17 cellular contexts compared by ENCODE assay signal in genomic region chr20:2757001-2757400, GRCh38. TPM values are rescaled to one million over a fixed set of nuclear protein-coding genes. Genes with fewer than 3 reads are reported as not detected.
DNase-seq lines count a peak whose midpoint lies in the region; ATAC-seq and TF ChIP-seq lines count a peak whose summit lies in the region.
"Had no signal": no experiment of that assay in that cellular context is flagged by ENCODE, and none has a peak within 500 bp of the region (broad histone marks: within the 10 kb centered on the region; RNA-seq: fewer than 3 reads in every experiment).

No MANE protein-coding gene starts in this region.

- no peak for TF ChIP-seq POLR2A in vagina (IDR thresholded peaks at IDR 0.05)

- peak; percentile 3 for DNase-seq in activated CD4-positive, alpha-beta memory T cell treated with anti-CD3 and anti-CD28 coated beads, Interleukin-2, amount 10 ng/mL, durations not matched to agents 7 days and 5 days
- no peak for DNase-seq in activated CD4-positive, alpha-beta memory T cell treated with anti-CD3 and anti-CD28 coated beads for 36 hours
- DNase-seq in D341Med (ENCODE audit: low spot score) (peak; percentile 21), left lobe of liver (ENCODE audit: low spot score) (peak; percentile 38), vagina (ENCODE audit: extremely low spot score in 2 of 2) (peak; percentile 55 to 82), SJCRH30 (no peak)
- DNase-seq in stimulated activated CD4-positive, alpha-beta T cell treated with anti-CD3 and anti-CD28 coated beads, Interleukin-15, amount 100 ng/mL, for 24 hours = no peak
- DNase-seq: Calu3; CD4-positive, CD25-positive, alpha-beta regulatory T cell; DMS79; H7; IMR-90; KBM-7 had no signal

- no peak for TF ChIP-seq CTCF in vagina (IDR thresholded peaks at IDR 0.05)

- no peak overlapping the region for H3K4me3 ChIP-seq in vagina
- H3K4me3 ChIP-seq in SJCRH30 = no peak overlapping the region
- H3K4me3 ChIP-seq: BLaER1 treated with 17β-estradiol and CSF1 and Interleukin-3, amounts not matched to agents 10 nM and 100 nM; GM23338 had no signal

- H3K36me3 ChIP-seq in vagina (no peaks in the 10 kb centered on the region), SJCRH30 (no peaks in the 10 kb centered on the region)
- H3K36me3 ChIP-seq: BLaER1 treated with 17β-estradiol and CSF1 and Interleukin-3, amounts not matched to agents 10 nM and 100 nM had no signal

- no peaks in the 10 kb centered on the region for H3K27me3 ChIP-seq in vagina
- H3K27me3 ChIP-seq in SJCRH30 = no peaks in the 10 kb centered on the region

- POLR2A ChIA-PET in activated CD4-positive, alpha-beta memory T cell treated with anti-CD3 and anti-CD28 coated beads, Interleukin-2, amount 10 ng/mL, durations not matched to agents 7 days and 5 days (lab: Charles Lee) = no interaction called here
- POLR2A ChIA-PET in activated CD4-positive, alpha-beta memory T cell treated with anti-CD3 and anti-CD28 coated beads for 36 hours (lab: Charles Lee) = no interaction called here

- CTCF ChIA-PET in activated CD4-positive, alpha-beta memory T cell treated with anti-CD3 and anti-CD28 coated beads, Interleukin-2, amount 10 ng/mL, durations not matched to agents 7 days and 5 days (lab: Charles Lee) = interaction anchor here (0.7 kb wide), 1 partner anchor 16 kb away, joined by 3 read pairs; no protein-coding TSS in a partner anchor
- CTCF ChIA-PET in activated CD4-positive, alpha-beta memory T cell treated with anti-CD3 and anti-CD28 coated beads for 36 hours (lab: Charles Lee) = no interaction called here

- H3K27ac ChIP-seq in vagina (no peak overlapping the region), SJCRH30 (no peak overlapping the region)
- H3K27ac ChIP-seq: 22Rv1; BLaER1 treated with 17β-estradiol and CSF1 and Interleukin-3, amounts not matched to agents 10 nM and 100 nM had no signal

- H3K4me1 Mint-ChIP-seq in activated CD4-positive, alpha-beta memory T cell treated with anti-CD3 and anti-CD28 coated beads, Interleukin-2, amount 10 ng/mL, durations not matched to agents 7 days and 5 days = peaks cover 13% of the 10 kb centered on the region
- peaks cover 17% of the 10 kb centered on the region for H3K4me1 Mint-ChIP-seq in activated CD4-positive, alpha-beta memory T cell treated with anti-CD3 and anti-CD28 coated beads for 36 hours (ENCODE audit: low read depth)

- intact Hi-C loops in activated CD4-positive, alpha-beta memory T cell treated with anti-CD3 and anti-CD28 coated beads for 36 hours (cut with micrococcal nuclease) = loop anchor here (10.0 kb wide), 1 partner anchor 228 kb away; no protein-coding TSS in a partner anchor
- intact Hi-C loops in vagina (cut with DNase I) = no loop called here

- no peaks in the 10 kb centered on the region for H3K9me3 Mint-ChIP-seq in activated CD4-positive, alpha-beta memory T cell treated with anti-CD3 and anti-CD28 coated beads, Interleukin-2, amount 10 ng/mL, durations not matched to agents 7 days and 5 days
- no peaks in the 10 kb centered on the region for H3K9me3 Mint-ChIP-seq in activated CD4-positive, alpha-beta memory T cell treated with anti-CD3 and anti-CD28 coated beads for 36 hours
- H3K9me3 Mint-ChIP-seq: CD4-positive, CD25-positive, alpha-beta regulatory T cell; GM23338 had no signal

- no peak for ATAC-seq in left lobe of liver
- ATAC-seq: GM23338 had no signal

- H3K27me3 Mint-ChIP-seq in activated CD4-positive, alpha-beta memory T cell treated with anti-CD3 and anti-CD28 coated beads, Interleukin-2, amount 10 ng/mL, durations not matched to agents 7 days and 5 days = peaks cover 43% of the 10 kb centered on the region
- peaks cover 14% of the 10 kb centered on the region for H3K27me3 Mint-ChIP-seq in activated CD4-positive, alpha-beta memory T cell treated with anti-CD3 and anti-CD28 coated beads for 36 hours

- H3K9me3 ChIP-seq in vagina (no peaks in the 10 kb centered on the region), SJCRH30 (replicated peaks) (no peaks in the 10 kb centered on the region)
- H3K9me3 ChIP-seq: BLaER1 treated with 17β-estradiol and CSF1 and Interleukin-3, amounts not matched to agents 10 nM and 100 nM had no signal

- H3K4me1 ChIP-seq in vagina (peaks cover 19% of the 10 kb centered on the region), SJCRH30 (peaks cover 22% of the 10 kb centered on the region)

- no peaks in the 10 kb centered on the region for H3K36me3 Mint-ChIP-seq in activated CD4-positive, alpha-beta memory T cell treated with anti-CD3 and anti-CD28 coated beads, Interleukin-2, amount 10 ng/mL, durations not matched to agents 7 days and 5 days (ENCODE audit: low read depth)
- no peaks in the 10 kb centered on the region for H3K36me3 Mint-ChIP-seq in activated CD4-positive, alpha-beta memory T cell treated with anti-CD3 and anti-CD28 coated beads for 36 hours
- H3K36me3 Mint-ChIP-seq: CD4-positive, CD25-positive, alpha-beta regulatory T cell had no signal

- no peak overlapping the region for H3K27ac Mint-ChIP-seq in activated CD4-positive, alpha-beta memory T cell treated with anti-CD3 and anti-CD28 coated beads, Interleukin-2, amount 10 ng/mL, durations not matched to agents 7 days and 5 days
- H3K27ac Mint-ChIP-seq in activated CD4-positive, alpha-beta memory T cell treated with anti-CD3 and anti-CD28 coated beads for 36 hours = no peak overlapping the region
- H3K27ac Mint-ChIP-seq: GM23338 had no signal

- no peak overlapping the region for H3K4me3 Mint-ChIP-seq in activated CD4-positive, alpha-beta memory T cell treated with anti-CD3 and anti-CD28 coated beads, Interleukin-2, amount 10 ng/mL, durations not matched to agents 7 days and 5 days
- H3K4me3 Mint-ChIP-seq in activated CD4-positive, alpha-beta memory T cell treated with anti-CD3 and anti-CD28 coated beads for 36 hours = no peak overlapping the region
- H3K4me3 Mint-ChIP-seq: GM23338 had no signal

RNA-seq across cellular contexts. Expression of gene CPXM1, which starts 43.4 kb away (rescaled TPM):
- under 1 TPM; 0.20 to 0.33 TPM for total RNA-seq in activated CD4-positive, alpha-beta memory T cell treated with anti-CD3 and anti-CD28 coated beads, Interleukin-2, amount 10 ng/mL, durations not matched to agents 7 days and 5 days
- 1 to 10 TPM; 2.3 to 2.9 TPM for total RNA-seq in activated CD4-positive, alpha-beta memory T cell treated with anti-CD3 and anti-CD28 coated beads for 36 hours
- not detected for total RNA-seq in left lobe of liver
- total RNA-seq in vagina = 19.4 TPM
- 0.10 and 0.12 TPM in 2 replicates for total RNA-seq in SJCRH30 (2014; rRNA removed; shearing (Covaris generic))

RNA-seq across cellular contexts. Expression of gene C20orf141, which starts 57.8 kb away (rescaled TPM):
- total RNA-seq in activated CD4-positive, alpha-beta memory T cell treated with anti-CD3 and anti-CD28 coated beads, Interleukin-2, amount 10 ng/mL, durations not matched to agents 7 days and 5 days = not detected
- total RNA-seq in activated CD4-positive, alpha-beta memory T cell treated with anti-CD3 and anti-CD28 coated beads for 36 hours = not detected
- total RNA-seq in left lobe of liver = not detected
- not detected for total RNA-seq in vagina
- not detected in 2 replicates for total RNA-seq in SJCRH30 (2014; rRNA removed; shearing (Covaris generic))
- total RNA-seq: A673; Calu3; CD4-positive, CD25-positive, alpha-beta regulatory T cell; GM23338; H7 had no signal

RNA-seq across cellular contexts. Expression of gene TMEM239, which starts 59.2 kb away (rescaled TPM):
- not detected for total RNA-seq in activated CD4-positive, alpha-beta memory T cell treated with anti-CD3 and anti-CD28 coated beads, Interleukin-2, amount 10 ng/mL, durations not matched to agents 7 days and 5 days
- total RNA-seq in activated CD4-positive, alpha-beta memory T cell treated with anti-CD3 and anti-CD28 coated beads for 36 hours = not detected
- not detected for total RNA-seq in left lobe of liver
- not detected for total RNA-seq in vagina
- not detected in 2 replicates for total RNA-seq in SJCRH30 (2014; rRNA removed; shearing (Covaris generic))
- total RNA-seq: A673; Calu3; CD4-positive, CD25-positive, alpha-beta regulatory T cell; GM23338; H7; IMR-90 had no signal

Comparison
In these comparisons a context has a peak if more than half of its experiments do, and no peak if none do; other contexts are left out.
1. DNase-seq: peak in activated CD4-positive, alpha-beta memory T cell treated with anti-CD3 and anti-CD28 coated beads, Interleukin-2, amount 10 ng/mL, durations not matched to agents 7 days and 5 days (single experiment), D341Med (single experiment), left lobe of liver (single experiment) and vagina (2 of 2); none in activated CD4-positive, alpha-beta memory T cell treated with anti-CD3 and anti-CD28 coated beads for 36 hours (single experiment), SJCRH30 (0 of 2) and stimulated activated CD4-positive, alpha-beta T cell treated with anti-CD3 and anti-CD28 coated beads, Interleukin-15, amount 100 ng/mL, for 24 hours (single experiment).